In genomic region chr3:126360714-126361060, GRCh38 we compare ENCODE assay signal across 39 cellular contexts. TPM values are rescaled to one million over a fixed set of nuclear protein-coding genes. Genes with fewer than 3 reads are reported as not detected.
"Had no signal": no experiment of that assay in that cellular context is flagged by ENCODE, and none has a peak within 500 bp of the region (broad histone marks: within the 10 kb centered on the region; RNA-seq: fewer than 3 reads in every experiment).

No MANE protein-coding gene starts in this region.

- H3K4me1 ChIP-seq: breast epithelium had no signal

- H3K4me3 ChIP-seq: breast epithelium, colonic mucosa, esophagus squamous epithelium, heart right ventricle, left ventricle myocardium inferior, mucosa of descending colon, right atrium auricular region, testis, uterus had no signal

- H3K27ac Mint-ChIP-seq: activated naive CD4-positive, alpha-beta T cell treated with anti-CD3 and anti-CD28 coated beads, Interleukin-2, amount 50 U/mL, for 24 hours; activated naive CD8-positive, alpha-beta T cell treated with anti-CD3 and anti-CD28 coated beads, Interleukin-2, amount 50 U/mL, for 24 hours; activated T-helper 1 cell treated with anti-CD3 and anti-CD28 coated beads, Interleukin-12 subunit alpha, Interleukin-12 subunit beta, Interleukin-2, Interleukin-4 antibody, amounts not matched to agents 30 ng/mL and 10 ng/mL and 1 ng/mL, durations not matched to agents 14 hours and 24 hours and 36 hours; nephron progenitor cell had no signal

- H3K27ac ChIP-seq: breast epithelium, colonic mucosa, epithelial cell of prostate, esophagus squamous epithelium, heart right ventricle, left ventricle myocardium inferior, parathyroid adenoma, right atrium auricular region, testis, uterus, VCaP had no signal

- H3K36me3 ChIP-seq: breast epithelium, colonic mucosa, esophagus squamous epithelium, heart right ventricle, left ventricle myocardium inferior, right atrium auricular region, uterus had no signal

- H3K27me3 ChIP-seq: right atrium auricular region, testis, uterus had no signal

- H3K9me3 ChIP-seq: breast epithelium, colonic mucosa, esophagus squamous epithelium, mucosa of descending colon, right atrium auricular region, testis, uterus had no signal

- H3K9ac ChIP-seq: parathyroid adenoma had no signal

- ATAC-seq: activated naive CD8-positive, alpha-beta T cell treated with anti-CD3 and anti-CD28 coated beads, Interleukin-2, amount 50 U/mL, for 24 hours; heart right ventricle; mucosa of descending colon; stimulated activated naive CD8-positive, alpha-beta T cell treated with anti-CD3 and anti-CD28 coated beads, Interleukin-15, Interleukin-2, amounts not matched to agents 100 U/mL and 50 U/mL, for 24 hours had no signal

- H3K79me2 ChIP-seq: parathyroid adenoma had no signal

- H3K9me3 Mint-ChIP-seq: activated naive CD4-positive, alpha-beta T cell treated with anti-CD3 and anti-CD28 coated beads, Interleukin-2, amount 50 U/mL, for 24 hours; activated naive CD8-positive, alpha-beta T cell treated with anti-CD3 and anti-CD28 coated beads, Interleukin-2, amount 50 U/mL, for 24 hours; activated T-helper 1 cell treated with anti-CD3 and anti-CD28 coated beads, Interleukin-12 subunit alpha, Interleukin-12 subunit beta, Interleukin-2, Interleukin-4 antibody, amounts not matched to agents 30 ng/mL and 10 ng/mL and 1 ng/mL, durations not matched to agents 14 hours and 24 hours and 36 hours; nephron progenitor cell had no signal

- FAIRE-seq: endometrium had no signal

- H2AFZ ChIP-seq: parathyroid adenoma had no signal

- H3K36me3 Mint-ChIP-seq: activated naive CD4-positive, alpha-beta T cell treated with anti-CD3 and anti-CD28 coated beads, Interleukin-2, amount 50 U/mL, for 24 hours had no signal

- H3K4me3 Mint-ChIP-seq: activated naive CD4-positive, alpha-beta T cell treated with anti-CD3 and anti-CD28 coated beads, Interleukin-2, amount 50 U/mL, for 24 hours; activated naive CD8-positive, alpha-beta T cell treated with anti-CD3 and anti-CD28 coated beads, Interleukin-2, amount 50 U/mL, for 24 hours; activated T-helper 1 cell treated with anti-CD3 and anti-CD28 coated beads, Interleukin-12 subunit alpha, Interleukin-12 subunit beta, Interleukin-2, Interleukin-4 antibody, amounts not matched to agents 30 ng/mL and 10 ng/mL and 1 ng/mL, durations not matched to agents 14 hours and 24 hours and 36 hours; nephron progenitor cell had no signal

- DNase-seq: activated CD4-positive, alpha-beta T cell treated with anti-CD3 and anti-CD28 coated beads for 48 hours; activated CD4-positive, alpha-beta T cell treated with anti-CD3 and anti-CD28 coated beads, Interleukin-2, amount 50 U/mL, for 48 hours; activated CD8-positive, alpha-beta memory T cell treated with anti-CD3 and anti-CD28 coated beads for 24 hours; activated gamma-delta T cell; activated naive CD8-positive, alpha-beta T cell treated with anti-CD3 and anti-CD28 coated beads, Interleukin-2, amount 50 U/mL, for 24 hours; amygdala; cerebellar nuclear complex; colonic mucosa; effector CD8-positive, alpha-beta T cell; esophagus squamous epithelium; foreskin melanocyte; heart right ventricle; kidney glomerular epithelial cell; left ventricle myocardium inferior; nephron progenitor cell; nucleus accumbens; stimulated activated CD4-positive, alpha-beta T cell treated with anti-CD3 and anti-CD28 coated beads, Interleukin-12 subunit alpha, Interleukin-12 subunit beta, amount 100 ng/mL, for 4 hours; stimulated activated CD4-positive, alpha-beta T cell treated with anti-CD3 and anti-CD28 coated beads, Interleukin-4, amount 100 ng/mL, for 1 hour; stimulated activated naive CD8-positive, alpha-beta T cell treated with anti-CD3 and anti-CD28 coated beads, Interleukin-15, Interleukin-2, amounts not matched to agents 100 U/mL and 50 U/mL, for 24 hours; testis; trophoblast cell; uterus had no signal

RNA-seq across cellular contexts. Expression of gene KLF15, which starts 3.5 kb away (rescaled TPM):
- total RNA-seq: T-helper 1 cell treated with Interleukin-12 subunit alpha and Interleukin-12 subunit beta and Interleukin-4 antibody, amounts not matched to agents 30 ng/mL and 1 ng/mL, for 36 hours had no signal

RNA-seq across cellular contexts. Expression of gene CFAP100, which starts 34.0 kb away (rescaled TPM):
- total RNA-seq: activated T-helper 1 cell treated with anti-CD3 and anti-CD28 coated beads, Interleukin-12 subunit alpha, Interleukin-12 subunit beta, Interleukin-2, Interleukin-4 antibody, amounts not matched to agents 30 ng/mL and 10 ng/mL and 1 ng/mL, durations not matched to agents 14 hours and 24 hours and 36 hours; breast epithelium; colonic mucosa; dermis microvascular lymphatic vessel endothelial cell; esophagus squamous epithelium; glomerular endothelial cell; heart right ventricle; left ventricle myocardium inferior; lung microvascular endothelial cell; mesenteric fat pad; mucosa of descending colon; myocyte; pulmonary artery endothelial cell; right atrium auricular region; skeletal muscle tissue; T-helper 1 cell treated with Interleukin-12 subunit alpha and Interleukin-12 subunit beta and Interleukin-4 antibody, amounts not matched to agents 30 ng/mL and 1 ng/mL, for 36 hours had no signal
- polyA plus RNA-seq: heart right ventricle had no signal
